ENCODE assay signal across 9 cellular contexts in the genomic region with DNA sequence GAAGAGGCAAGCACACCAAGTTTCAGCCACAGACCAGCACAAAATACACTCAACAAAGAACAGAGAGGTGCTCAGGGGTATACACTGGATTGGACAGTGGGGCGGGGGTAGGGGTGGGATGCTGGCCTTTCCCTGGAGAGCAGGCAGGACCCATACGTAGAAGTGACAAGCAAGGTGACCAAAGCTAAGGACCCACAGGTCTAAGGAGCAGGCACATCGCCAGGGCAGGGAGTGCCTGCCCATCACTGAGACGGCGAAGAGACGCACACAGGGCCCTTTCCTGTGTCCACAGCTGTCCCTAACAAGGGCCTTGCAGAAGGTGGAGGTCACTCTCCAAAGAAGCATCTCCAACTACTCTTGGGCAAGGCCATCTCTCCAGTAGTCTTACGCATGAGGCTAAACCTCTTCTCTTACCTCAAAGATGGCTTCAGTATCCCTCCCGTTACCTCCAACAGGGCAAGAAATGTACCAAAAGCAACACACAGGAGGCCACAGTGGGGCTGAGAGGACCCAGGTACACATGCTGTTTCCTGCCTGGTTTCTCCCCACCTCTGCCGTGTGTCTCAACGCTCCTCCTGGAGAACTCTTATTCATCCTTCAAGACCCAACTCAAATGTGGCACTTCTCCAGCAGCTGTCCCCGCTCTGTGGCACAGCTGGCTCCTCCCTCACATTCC. TPM values are rescaled to one million over a fixed set of nuclear protein-coding genes. Genes with fewer than 3 reads are reported as not detected.
DNase-seq lines count a peak whose midpoint lies in the region; ATAC-seq and TF ChIP-seq lines count a peak whose summit lies in the region.
"Had no signal": no experiment of that assay in that cellular context is flagged by ENCODE, and none has a peak within 500 bp of the region (broad histone marks: within the 10 kb centered on the region; RNA-seq: fewer than 3 reads in every experiment).

No MANE protein-coding gene starts in this region.

- H3K9me3 Mint-ChIP-seq in GM23338 = no peaks in the 10 kb centered on the region; the same call in 2 of the 3 replicates
- no peaks in the 10 kb centered on the region for H3K9me3 Mint-ChIP-seq in brain

- H3K27ac Mint-ChIP-seq in GM23338 (peak overlapping the region; percentile 86), brain (peak overlapping the region in 4 of 5 experiments; percentile 15 to 88 (median 62))

- H3K9me3 ChIP-seq in BLaER1 treated with 17β-estradiol and CSF1 and Interleukin-3, amounts not matched to agents 10 nM and 100 nM (replicated peaks in 1 of 11) = no peaks in the 10 kb centered on the region
- H3K9me3 ChIP-seq in neural cell (ENCODE audit: low read length) = no peaks in the 10 kb centered on the region
- H3K9me3 ChIP-seq in stomach = no peaks in the 10 kb centered on the region

- peaks cover 81 to 99% (median 95%) of the 10 kb centered on the region in 11 experiments for H3K36me3 ChIP-seq in BLaER1 treated with 17β-estradiol and CSF1 and Interleukin-3, amounts not matched to agents 10 nM and 100 nM
- H3K36me3 ChIP-seq in GM23338 (ENCODE audit: insufficient read depth) (peaks cover 38% of the 10 kb centered on the region), neural cell (ENCODE audit: insufficient read depth, low read length) (no peaks in the 10 kb centered on the region), stomach (peaks cover 53 to 84% (median 64%) of the 10 kb centered on the region in 4 donors)

- intact Hi-C loops in stomach (cut with DNase I; ENCODE audit: low total_unique reads) = no loop called here

- H3K4me1 Mint-ChIP-seq in GM23338 (peaks cover 93% of the 10 kb centered on the region), brain (peaks cover 95% of the 10 kb centered on the region)

- peaks cover 31% of the 10 kb centered on the region for H3K27me3 Mint-ChIP-seq in GM23338 (ENCODE audit: insufficient read depth, low read depth, poor library complexity)
- peaks cover 3% of the 10 kb centered on the region for H3K27me3 Mint-ChIP-seq in brain

- H3K9me2 ChIP-seq in GM23338 (ENCODE audit: insufficient read depth) (no peaks in the 10 kb centered on the region), neural cell (ENCODE audit: insufficient read depth, low read length) (no peaks in the 10 kb centered on the region)

- peak overlapping the region in 9 of 11 experiments; percentile 5 to 97 (median 75); a peak in 17 of 22 replicates for H3K4me2 ChIP-seq in BLaER1 treated with 17β-estradiol and CSF1 and Interleukin-3, amounts not matched to agents 10 nM and 100 nM
- H3K4me2 ChIP-seq in GM23338 = no peak overlapping the region
- no peak overlapping the region for H3K4me2 ChIP-seq in neural cell (ENCODE audit: low read length)

- H2AFZ ChIP-seq in GM23338 = no peak overlapping the region
- H2AFZ ChIP-seq in neural cell (ENCODE audit: low read depth, low read length) = no peak overlapping the region

- no peaks in the 10 kb centered on the region for H3F3A ChIP-seq in GM23338 (replicated peaks; ENCODE audit: low read depth)
- no peaks in the 10 kb centered on the region for H3F3A ChIP-seq in neural cell (ENCODE audit: insufficient read depth, low read length, poor library complexity, severe bottlenecking)

- no peak overlapping the region for H3K4me3 ChIP-seq in BLaER1 treated with 17β-estradiol and CSF1 and Interleukin-3, amounts not matched to agents 10 nM and 100 nM
- no peak overlapping the region for H3K4me3 ChIP-seq in GM23338
- no peak overlapping the region for H3K4me3 ChIP-seq in neural cell (ENCODE audit: low read length)
- no peak overlapping the region for H3K4me3 ChIP-seq in stomach

- TF ChIP-seq EP300 in neural cell (conservative IDR thresholded peaks at IDR 0.05; ENCODE audit: poor library complexity, severe bottlenecking) (no peak), stomach (IDR thresholded peaks at IDR 0.05) (no peak)

- peaks cover 100% of the 10 kb centered on the region in 11 experiments for H4K20me1 ChIP-seq in BLaER1 treated with 17β-estradiol and CSF1 and Interleukin-3, amounts not matched to agents 10 nM and 100 nM
- peaks cover 86% of the 10 kb centered on the region for H4K20me1 ChIP-seq in GM23338 (replicated peaks; ENCODE audit: insufficient read depth)
- peaks cover 4% of the 10 kb centered on the region for H4K20me1 ChIP-seq in neural cell (ENCODE audit: insufficient read depth)

- H3K79me2 ChIP-seq in GM23338 (replicated peaks; ENCODE audit: insufficient read depth) (peaks cover 100% of the 10 kb centered on the region), neural cell (replicated peaks; ENCODE audit: insufficient read depth, low read length) (peaks cover 27% of the 10 kb centered on the region)

- H3K4me1 ChIP-seq in BLaER1 treated with 17β-estradiol and CSF1 and Interleukin-3, amounts not matched to agents 10 nM and 100 nM = peaks cover 91 to 100% (median 98%) of the 10 kb centered on the region in 10 experiments
- peaks cover 18% of the 10 kb centered on the region for H3K4me1 ChIP-seq in GM23338 (ENCODE audit: insufficient read depth)
- peaks cover 77 to 100% (median 97%) of the 10 kb centered on the region in 4 donors for H3K4me1 ChIP-seq in stomach

- H3K4me3 Mint-ChIP-seq in GM23338 = no peak overlapping the region
- peak overlapping the region in 1 of 5 experiments; percentile 11 for H3K4me3 Mint-ChIP-seq in brain

- H3K27ac ChIP-seq in BLaER1 treated with 17β-estradiol and CSF1 and Interleukin-3, amounts not matched to agents 10 nM and 100 nM = no peak overlapping the region
- H3K27ac ChIP-seq in GM23338 (ENCODE audit: low read depth) = no peak overlapping the region
- no peak overlapping the region for H3K27ac ChIP-seq in neural cell (ENCODE audit: low read length)
- peak overlapping the region in 2 of 5 donors; percentile 77 to 86 for H3K27ac ChIP-seq in stomach

- ATAC-seq in GM23338 = no peak

- no peaks in the 10 kb centered on the region for H3K27me3 ChIP-seq in BLaER1 treated with 17β-estradiol and CSF1 and Interleukin-3, amounts not matched to agents 10 nM and 100 nM
- H3K27me3 ChIP-seq in GM23338 (ENCODE audit: insufficient read depth) = no peaks in the 10 kb centered on the region
- H3K27me3 ChIP-seq in neural cell (ENCODE audit: insufficient read depth, low read depth, low read length) = no peaks in the 10 kb centered on the region
- H3K27me3 ChIP-seq in stomach = no peaks in the 10 kb centered on the region

- DNase-seq in GM23338 (ENCODE audit: low spot score) = peak; percentile 8
- DNase-seq in stomach = no peak
- DNase-seq in NOMO-1 treated with dmso at 0.1 percent for 144 hours (lab: John Stamatoyannopoulos, UW; ENCODE audit: unreplicated experiment) = no peak
- no peak for DNase-seq in DMS114 treated with DMSO at 0.1 percent for 48 hours (lab: John Stamatoyannopoulos, UW; ENCODE audit: unreplicated experiment)
- DNase-seq in HuH-7 (ENCODE audit: low spot score) = no peak
- DNase-seq: NCI-H1436 had no signal

- peak overlapping the region in 2 of 11 experiments; percentile 57 to 62; a peak in 2 of 22 replicates for H3K9ac ChIP-seq in BLaER1 treated with 17β-estradiol and CSF1 and Interleukin-3, amounts not matched to agents 10 nM and 100 nM
- H3K9ac ChIP-seq in neural cell (ENCODE audit: low read length) = no peak overlapping the region

- WGBS in stomach, 5 donors = 86 to 94% (median 92%) methylated on average over 11 of the region's 11 CpGs

- no peak for TF ChIP-seq CTCF in GM23338 (conservative IDR thresholded peaks at IDR 0.05; ENCODE audit: low read depth in 2 of 2)
- no peak for TF ChIP-seq CTCF in brain (conservative IDR thresholded peaks at IDR 0.05)
- TF ChIP-seq CTCF in neural cell (IDR thresholded peaks at IDR 0.05; ENCODE audit: poor library complexity, severe bottlenecking) = no peak
- TF ChIP-seq CTCF in stomach (IDR thresholded peaks at IDR 0.05) = no peak

- TF ChIP-seq POLR2A in stomach (IDR thresholded peaks at IDR 0.05) = no peak

- H3K36me3 Mint-ChIP-seq in GM23338 (ENCODE audit: low read depth) (peaks cover 81% of the 10 kb centered on the region), brain (peaks cover 71% of the 10 kb centered on the region)

- no peak for TF ChIP-seq RAD21 in neural cell (conservative IDR thresholded peaks at IDR 0.05)

TF ChIP-seq in GM23338, 12 proteins besides CTCF, POLR2A, EP300 and RAD21 (continues in another document):
- TF ChIP-seq ZNF114 (CRISPR knock-in tag; IDR thresholded peaks at IDR 0.05) = no peak

TF ChIP-seq in neural cell, 6 proteins besides CTCF, POLR2A, EP300 and RAD21:
- TF ChIP-seq POLR2AphosphoS5 (IDR thresholded peaks at IDR 0.05) = peak; percentile 8
- TF ChIP-seq TAF1 (IDR thresholded peaks at IDR 0.05; ENCODE audit: low read depth) = no peak

RNA-seq across cellular contexts. Expression of a gene that starts 6.5 kb away (rescaled TPM):
- total RNA-seq in GM23338 (2014; rRNA removed; shearing (Covaris generic)) = 233 and 248 TPM in 2 replicates
- polyA plus RNA-seq in GM23338 (2016; fragmentation: Nextera tagmentation; extraction: Ambion mirVana) (90.9 and 93.2 TPM in 2 replicates), brain (ENCODE audit: insufficient read depth, low read depth, low replicate concordance) (207 TPM), neural cell (106 and 108 TPM in 2 replicates), stomach (100 to 1,000 TPM in 2 of 3 donors, 10 to 100 TPM in 1; 91.2 to 145 (median 115) TPM)
- polyA minus RNA-seq in neural cell = 121 and 130 TPM in 2 replicates
- total RNA-seq in stomach = 100 to 1,000 TPM in 3 of 5 donors, 10 to 100 TPM in 2; 52.4 to 167 (median 104) TPM

Comparison
In these comparisons a context has a peak if more than half of its experiments do, and no peak if none do; other contexts are left out.
1. H3K4me2 ChIP-seq: peak in BLaER1 treated with 17β-estradiol and CSF1 and Interleukin-3, amounts not matched to agents 10 nM and 100 nM (9 of 11); none in GM23338 (single experiment) and neural cell (single experiment).